In genomic region chr4:62193726-62194125, GRCh38 we compare ENCODE assay signal across 26 cellular contexts.
"Had no signal": no experiment of that assay in that cellular context is flagged by ENCODE, and none has a peak within 500 bp of the region (broad histone marks: within the 10 kb centered on the region; RNA-seq: fewer than 3 reads in every experiment).

No MANE protein-coding gene starts in this region.

- H3K27ac Mint-ChIP-seq: activated CD4-positive, alpha-beta memory T cell treated with anti-CD3 and anti-CD28 coated beads for 36 hours; activated CD4-positive, alpha-beta T cell treated with anti-CD3 and anti-CD28 coated beads, Interleukin-2, amount 10 ng/mL, durations not matched to agents 24 days and 14 days; activated naive CD4-positive, alpha-beta T cell treated with anti-CD3 and anti-CD28 coated beads, Interleukin-2, amount 10 ng/mL, durations not matched to agents 7 days and 5 days; activated naive CD8-positive, alpha-beta T cell treated with anti-CD3 and anti-CD28 coated beads, Interleukin-2, amount 10 ng/mL, durations not matched to agents 7 days and 5 days; activated T-cell treated with anti-CD3 and anti-CD28 coated beads, Interleukin-2, amount 50 U/mL, for 24 hours; naive B cell; nephron progenitor cell had no signal

- ATAC-seq: pancreas, right cardiac atrium had no signal

- H3K4me1 Mint-ChIP-seq: activated CD4-positive, alpha-beta T cell treated with anti-CD3 and anti-CD28 coated beads, Interleukin-2, amount 10 ng/mL, durations not matched to agents 24 days and 14 days; activated naive CD4-positive, alpha-beta T cell treated with anti-CD3 and anti-CD28 coated beads, Interleukin-2, amount 10 ng/mL, durations not matched to agents 7 days and 5 days; activated naive CD8-positive, alpha-beta T cell treated with anti-CD3 and anti-CD28 coated beads, Interleukin-2, amount 10 ng/mL, durations not matched to agents 7 days and 5 days; naive B cell; nephron progenitor cell had no signal

- H3K27me3 ChIP-seq: pancreas, spleen, suprapubic skin, tibial artery had no signal

- H3K36me3 Mint-ChIP-seq: activated CD4-positive, alpha-beta memory T cell treated with anti-CD3 and anti-CD28 coated beads for 36 hours; activated naive CD4-positive, alpha-beta T cell treated with anti-CD3 and anti-CD28 coated beads, Interleukin-2, amount 10 ng/mL, durations not matched to agents 7 days and 5 days; activated naive CD8-positive, alpha-beta T cell treated with anti-CD3 and anti-CD28 coated beads, Interleukin-2, amount 10 ng/mL, durations not matched to agents 7 days and 5 days; naive B cell had no signal

- H3K9me3 ChIP-seq: pancreas, prostate gland, suprapubic skin, tibial artery had no signal

- H3K36me3 ChIP-seq: pancreas, prostate gland, spleen, suprapubic skin, tibial artery had no signal

- H3K4me3 Mint-ChIP-seq: activated CD4-positive, alpha-beta memory T cell treated with anti-CD3 and anti-CD28 coated beads for 36 hours; activated CD4-positive, alpha-beta T cell treated with anti-CD3 and anti-CD28 coated beads, Interleukin-2, amount 10 ng/mL, durations not matched to agents 24 days and 14 days; activated naive CD4-positive, alpha-beta T cell treated with anti-CD3 and anti-CD28 coated beads, Interleukin-2, amount 10 ng/mL, durations not matched to agents 7 days and 5 days; activated naive CD8-positive, alpha-beta T cell treated with anti-CD3 and anti-CD28 coated beads, Interleukin-2, amount 10 ng/mL, durations not matched to agents 7 days and 5 days; activated T-cell treated with anti-CD3 and anti-CD28 coated beads, Interleukin-2, amount 50 U/mL, for 24 hours; naive B cell; nephron progenitor cell had no signal

- H3K4me3 ChIP-seq: pancreas, prostate gland, spleen, suprapubic skin, tibial artery had no signal

- H3K27ac ChIP-seq: pancreas, prostate gland, spleen, suprapubic skin, tibial artery had no signal

- H3K4me1 ChIP-seq: pancreas, prostate gland, spleen, suprapubic skin had no signal

- DNase-seq: activated CD4-positive, alpha-beta memory T cell treated with anti-CD3 and anti-CD28 coated beads for 36 hours; activated CD4-positive, alpha-beta T cell treated with anti-CD3 and anti-CD28 coated beads, Interleukin-2, amount 10 ng/mL, durations not matched to agents 24 days and 14 days; activated CD4-positive, CD25-positive, alpha-beta regulatory T cell treated with anti-CD3 and anti-CD28 coated beads, Interleukin-2, amount 50 U/mL, for 72 hours; activated CD8-positive, alpha-beta memory T cell treated with anti-CD3 and anti-CD28 coated beads, Interleukin-2, amount 50 U/mL, for 48 hours; activated gamma-delta T cell; activated naive CD4-positive, alpha-beta T cell treated with anti-CD3 and anti-CD28 coated beads, Interleukin-2, amount 10 ng/mL, durations not matched to agents 7 days and 5 days; activated naive CD8-positive, alpha-beta T cell treated with anti-CD3 and anti-CD28 coated beads, Interleukin-2, amount 10 ng/mL, durations not matched to agents 7 days and 5 days; activated T-cell treated with anti-CD3 and anti-CD28 coated beads, Interleukin-2, amount 50 U/mL, for 24 hours; amygdala; cerebellar nuclear complex; cortex of kidney; foreskin melanocyte; kidney glomerular epithelial cell; mammary epithelial cell; naive B cell; nephron progenitor cell; nucleus accumbens; pancreas; right cardiac atrium; spleen; stimulated activated naive CD4-positive, alpha-beta T cell; T-helper 2 cell; tibial artery had no signal

- H3K27me3 Mint-ChIP-seq: activated CD4-positive, alpha-beta memory T cell treated with anti-CD3 and anti-CD28 coated beads for 36 hours; activated CD4-positive, alpha-beta T cell treated with anti-CD3 and anti-CD28 coated beads, Interleukin-2, amount 10 ng/mL, durations not matched to agents 24 days and 14 days; activated naive CD4-positive, alpha-beta T cell treated with anti-CD3 and anti-CD28 coated beads, Interleukin-2, amount 10 ng/mL, durations not matched to agents 7 days and 5 days; activated naive CD8-positive, alpha-beta T cell treated with anti-CD3 and anti-CD28 coated beads, Interleukin-2, amount 10 ng/mL, durations not matched to agents 7 days and 5 days; activated T-cell treated with anti-CD3 and anti-CD28 coated beads, Interleukin-2, amount 50 U/mL, for 24 hours; naive B cell had no signal

- H3K9me3 Mint-ChIP-seq: nephron progenitor cell had no signal

- FAIRE-seq: endothelial cell of umbilical vein had no signal
